ENCODE assay signal across 8 cellular contexts in genomic region chr11:67391304-67392181, GRCh38. TPM values are rescaled to one million over a fixed set of nuclear protein-coding genes. Genes with fewer than 3 reads are reported as not detected.
A peak's percentile ranks its signal among the peaks of the same experiment; 100 is the strongest.
DNase-seq lines count a peak whose midpoint lies in the region; ATAC-seq and TF ChIP-seq lines count a peak whose summit lies in the region.

TSS of gene RAD9A (plus strand) at chr11:67391986. CDS start at chr11:67392045, 59 bp downstream.

- H3K27me3 ChIP-seq in AG04450 (ENCODE audit: control insufficient read depth, insufficient read depth, low read length): no peaks in the 10 kb centered on the region

- CTCF ChIA-PET in AG04450 (lab: Charles Lee): interaction anchor here (0.5 to 24.1 kb wide), 6 partner anchors 10 to 343 kb away, joined by 4 to 716 read pairs (median 4); partner anchors contain the start of genes POLD4 and PPP1CA

- H3K27ac ChIP-seq in AG04450 (ENCODE audit: low read depth, low read length): peak within 1 kb of the TSS; percentile 87

- no peaks in the 10 kb centered on the region for H3K9me3 ChIP-seq in AG04450 (ENCODE audit: control insufficient read depth, insufficient read depth, low read length)

- ATAC-seq in GM19035 (IDR thresholded peaks at IDR 0.05; ENCODE audit: unreplicated experiment): peak; percentile 64
- peak; percentile 69 for ATAC-seq in HG03432 (IDR thresholded peaks at IDR 0.05; ENCODE audit: unreplicated experiment)

- peak within 1 kb of the TSS; percentile 92 for H3K4me3 ChIP-seq in AG04450 (ENCODE audit: low read depth, low read length)
- H3K4me3 ChIP-seq in choroid plexus epithelial cell (ENCODE audit: low read depth, low read length): peak within 1 kb of the TSS; percentile 93

- DNase-seq in AG04450 (ENCODE audit: low read depth, low spot score) (peak; percentile 81), NCI-H526 (lab: John Stamatoyannopoulos, UW) (peak; percentile 85 to 99), choroid plexus epithelial cell (ENCODE audit: low read depth) (peak; percentile 94), left kidney (ENCODE audit: low read depth, low spot score) (peak; percentile 99)
- peak; percentile 95 for DNase-seq in activated CD4-positive, alpha-beta T cell treated with anti-CD3 and anti-CD28 coated beads for 48 hours
- DNase-seq in stimulated activated CD4-positive, alpha-beta T cell treated with anti-CD3 and anti-CD28 coated beads, Interleukin-1b, Interleukin-23, amount 100 ng/mL, for 4 hours (ENCODE audit: low read depth in 2 of 2): peak; percentile 83 to 91

- TF ChIP-seq CTCF in AG04450 (IDR thresholded peaks at IDR 0.05; ENCODE audit: low read depth, low read length): no peak
- peak; percentile 1 for TF ChIP-seq CTCF in choroid plexus epithelial cell (conservative IDR thresholded peaks at IDR 0.05; ENCODE audit: low read depth, low read length)

- POLR2A ChIA-PET in AG04450 (lab: Yijun Ruan, JAX): interaction anchor here (0.6 to 2.0 kb wide), 10 partner anchors 9 to 49 kb away, joined by 3 to 30 read pairs (median 4); partner anchors contain the start of genes CLCF1, POLD4 and PPP1CA

RNA-seq across cellular contexts. Expression of gene RAD9A, which starts in this region (rescaled TPM):
- 3.2 and 4.1 TPM in 2 replicates for polyA plus RNA-seq in AG04450 (2011; rRNA removed)
- 2.1 and 3.3 TPM in 2 replicates for polyA minus RNA-seq in AG04450 (2011; rRNA and poly(A)+ RNA removed)

Comparison
In these comparisons a context has a peak if more than half of its experiments do, and no peak if none do; other contexts are left out.
1. Peak in every context shown above with its lines: DNase-seq, ATAC-seq, H3K4me3 ChIP-seq and H3K27ac ChIP-seq.